1 cellular context compared by ENCODE assay signal in the genomic region with DNA sequence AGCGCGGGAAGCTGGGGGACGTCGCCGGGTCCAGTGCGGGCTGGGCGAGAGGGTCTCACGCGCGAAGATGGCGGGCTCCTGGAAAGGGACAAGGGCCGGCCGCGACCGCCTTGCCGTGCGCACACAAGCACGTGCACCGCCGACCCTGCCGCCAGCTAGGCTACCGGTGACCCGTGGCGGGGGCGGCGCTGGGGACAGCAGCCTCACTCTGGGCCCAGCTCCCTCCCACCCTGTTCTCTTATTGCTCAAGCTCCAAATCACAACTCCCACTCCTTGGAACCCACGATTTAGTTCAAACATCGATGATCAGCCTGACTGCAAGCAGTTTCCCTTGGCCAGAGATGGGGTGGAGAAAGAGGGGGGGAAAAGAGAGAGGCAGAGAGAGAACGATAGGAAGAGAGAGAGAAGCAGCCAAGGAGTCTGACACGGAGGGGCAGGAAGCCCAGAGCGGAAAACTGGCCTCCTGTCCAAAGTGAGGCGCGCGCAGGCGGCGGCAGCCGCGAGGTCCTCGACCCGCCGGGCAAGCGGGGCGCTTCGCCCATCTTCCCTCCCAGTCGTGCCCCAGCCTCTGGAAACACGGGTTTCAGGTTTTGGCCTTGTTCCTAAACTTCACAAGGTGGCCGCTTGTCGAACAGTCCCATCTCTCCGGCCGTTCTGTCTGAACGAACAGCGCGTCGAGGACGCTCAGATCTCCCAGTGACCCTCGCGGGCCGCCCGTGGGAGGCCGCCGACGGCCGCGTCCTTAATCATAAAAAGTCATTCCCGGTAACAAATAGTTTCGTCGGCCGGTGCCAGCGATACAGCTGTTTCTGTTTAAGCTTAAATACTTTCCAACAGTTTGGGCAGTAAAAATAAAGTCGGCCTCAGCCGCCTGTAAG.
TF ChIP-seq lines count a peak whose summit lies in the region.

No MANE protein-coding gene starts in this region.

TF ChIP-seq in HepG2, 621 proteins besides CTCF, POLR2A, EP300 and RAD21 (continued from another document and continues in another):
- TF ChIP-seq, protein P1, sequence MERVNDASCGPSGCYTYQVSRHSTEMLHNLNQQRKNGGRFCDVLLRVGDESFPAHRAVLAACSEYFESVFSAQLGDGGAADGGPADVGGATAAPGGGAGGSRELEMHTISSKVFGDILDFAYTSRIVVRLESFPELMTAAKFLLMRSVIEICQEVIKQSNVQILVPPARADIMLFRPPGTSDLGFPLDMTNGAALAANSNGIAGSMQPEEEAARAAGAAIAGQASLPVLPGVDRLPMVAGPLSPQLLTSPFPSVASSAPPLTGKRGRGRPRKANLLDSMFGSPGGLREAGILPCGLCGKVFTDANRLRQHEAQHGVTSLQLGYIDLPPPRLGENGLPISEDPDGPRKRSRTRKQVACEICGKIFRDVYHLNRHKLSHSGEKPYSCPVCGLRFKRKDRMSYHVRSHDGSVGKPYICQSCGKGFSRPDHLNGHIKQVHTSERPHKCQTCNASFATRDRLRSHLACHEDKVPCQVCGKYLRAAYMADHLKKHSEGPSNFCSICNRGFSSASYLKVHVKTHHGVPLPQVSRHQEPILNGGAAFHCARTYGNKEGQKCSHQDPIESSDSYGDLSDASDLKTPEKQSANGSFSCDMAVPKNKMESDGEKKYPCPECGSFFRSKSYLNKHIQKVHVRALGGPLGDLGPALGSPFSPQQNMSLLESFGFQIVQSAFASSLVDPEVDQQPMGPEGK (CRISPR knock-in tag; IDR thresholded peaks at IDR 0.05) = no peak
- TF ChIP-seq, protein P2, sequence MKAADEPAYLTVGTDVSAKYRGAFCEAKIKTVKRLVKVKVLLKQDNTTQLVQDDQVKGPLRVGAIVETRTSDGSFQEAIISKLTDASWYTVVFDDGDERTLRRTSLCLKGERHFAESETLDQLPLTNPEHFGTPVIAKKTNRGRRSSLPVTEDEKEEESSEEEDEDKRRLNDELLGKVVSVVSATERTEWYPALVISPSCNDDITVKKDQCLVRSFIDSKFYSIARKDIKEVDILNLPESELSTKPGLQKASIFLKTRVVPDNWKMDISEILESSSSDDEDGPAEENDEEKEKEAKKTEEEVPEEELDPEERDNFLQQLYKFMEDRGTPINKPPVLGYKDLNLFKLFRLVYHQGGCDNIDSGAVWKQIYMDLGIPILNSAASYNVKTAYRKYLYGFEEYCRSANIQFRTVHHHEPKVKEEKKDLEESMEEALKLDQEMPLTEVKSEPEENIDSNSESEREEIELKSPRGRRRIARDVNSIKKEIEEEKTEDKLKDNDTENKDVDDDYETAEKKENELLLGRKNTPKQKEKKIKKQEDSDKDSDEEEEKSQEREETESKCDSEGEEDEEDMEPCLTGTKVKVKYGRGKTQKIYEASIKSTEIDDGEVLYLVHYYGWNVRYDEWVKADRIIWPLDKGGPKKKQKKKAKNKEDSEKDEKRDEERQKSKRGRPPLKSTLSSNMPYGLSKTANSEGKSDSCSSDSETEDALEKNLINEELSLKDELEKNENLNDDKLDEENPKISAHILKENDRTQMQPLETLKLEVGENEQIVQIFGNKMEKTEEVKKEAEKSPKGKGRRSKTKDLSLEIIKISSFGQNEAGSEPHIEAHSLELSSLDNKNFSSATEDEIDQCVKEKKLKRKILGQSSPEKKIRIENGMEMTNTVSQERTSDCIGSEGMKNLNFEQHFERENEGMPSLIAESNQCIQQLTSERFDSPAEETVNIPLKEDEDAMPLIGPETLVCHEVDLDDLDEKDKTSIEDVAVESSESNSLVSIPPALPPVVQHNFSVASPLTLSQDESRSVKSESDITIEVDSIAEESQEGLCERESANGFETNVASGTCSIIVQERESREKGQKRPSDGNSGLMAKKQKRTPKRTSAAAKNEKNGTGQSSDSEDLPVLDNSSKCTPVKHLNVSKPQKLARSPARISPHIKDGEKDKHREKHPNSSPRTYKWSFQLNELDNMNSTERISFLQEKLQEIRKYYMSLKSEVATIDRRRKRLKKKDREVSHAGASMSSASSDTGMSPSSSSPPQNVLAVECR (CRISPR knock-in tag; IDR thresholded peaks at IDR 0.05; ENCODE audit: borderline replicate concordance) = peak; percentile 46
- TF ChIP-seq ARNTL (CRISPR knock-in tag; IDR thresholded peaks at IDR 0.05) (no peak), ZFX (CRISPR knock-in tag; IDR thresholded peaks at IDR 0.05; ENCODE audit: low read depth) (0 out of 2 replicates have a peak, but pooled peaks have one; percentile 6), ZNF598 (CRISPR knock-in tag; IDR thresholded peaks at IDR 0.05; ENCODE audit: borderline replicate concordance) (peak; percentile 41; the same call in 1 of the 2 replicates), MAFG (CRISPR knock-in tag; IDR thresholded peaks at IDR 0.05) (no peak), ZNF256 (CRISPR knock-in tag; conservative IDR thresholded peaks at IDR 0.05) (0 out of 2 replicates have a peak, but pooled peaks have one; percentile 33), EEA1 (CRISPR knock-in tag; IDR thresholded peaks at IDR 0.05; ENCODE audit: borderline replicate concordance) (peak; percentile 69; the same call in 1 of the 2 replicates), ZNF776 (CRISPR knock-in tag; IDR thresholded peaks at IDR 0.05) (no peak), RFXANK (CRISPR knock-in tag; IDR thresholded peaks at IDR 0.05) (no peak), ZNF572 (CRISPR knock-in tag; IDR thresholded peaks at IDR 0.05) (no peak; the same call in 1 of the 2 replicates), YEATS2 (CRISPR knock-in tag; IDR thresholded peaks at IDR 0.05; ENCODE audit: borderline replicate concordance) (no peak), MTF2 (CRISPR knock-in tag; IDR thresholded peaks at IDR 0.05; ENCODE audit: borderline replicate concordance) (peak; percentile 81; the same call in 1 of the 2 replicates), PRMT3 (CRISPR knock-in tag; IDR thresholded peaks at IDR 0.05; ENCODE audit: borderline replicate concordance, low read depth) (no peak), POLR2AphosphoS5 (IDR thresholded peaks at IDR 0.05; ENCODE audit: low read depth, low read length) (no peak), TAF1 (CRISPR knock-in tag; IDR thresholded peaks at IDR 0.05) (no peak), ZNF382 (CRISPR knock-in tag; IDR thresholded peaks at IDR 0.05; ENCODE audit: borderline replicate concordance) (no peak), TBX2 (CRISPR knock-in tag; IDR thresholded peaks at IDR 0.05; ENCODE audit: borderline replicate concordance) (peak; percentile 40; the same call in 1 of the 2 replicates), ZNF772 (CRISPR knock-in tag; IDR thresholded peaks at IDR 0.05) (peak; percentile 80; the same call in 1 of the 2 replicates), ETV5 (CRISPR knock-in tag; IDR thresholded peaks at IDR 0.05; ENCODE audit: borderline replicate concordance) (peak; percentile 20; the same call in 1 of the 2 replicates), ZNF333 (CRISPR knock-in tag; IDR thresholded peaks at IDR 0.05; ENCODE audit: borderline replicate concordance) (no peak), RELA (CRISPR knock-in tag; IDR thresholded peaks at IDR 0.05) (no peak), GTF2F1 (IDR thresholded peaks at IDR 0.05; ENCODE audit: low read length) (no peak), ADNP (CRISPR knock-in tag; IDR thresholded peaks at IDR 0.05) (no peak), ZNF766 (CRISPR knock-in tag; IDR thresholded peaks at IDR 0.05; ENCODE audit: borderline replicate concordance) (0 out of 2 replicates have a peak, but pooled peaks have one; percentile 19), HNRNPUL1 (IDR thresholded peaks at IDR 0.05; ENCODE audit: low read depth, low read length) (no peak), JUND (CRISPR knock-in tag; IDR thresholded peaks at IDR 0.05) (no peak), SP140L (CRISPR knock-in tag; IDR thresholded peaks at IDR 0.05; ENCODE audit: borderline replicate concordance) (no peak), RAD51 (IDR thresholded peaks at IDR 0.05; ENCODE audit: borderline replicate concordance) (no peak), ISX (CRISPR knock-in tag; conservative IDR thresholded peaks at IDR 0.05) (no peak), KDM4B (CRISPR knock-in tag; IDR thresholded peaks at IDR 0.05) (no peak), SP4 (CRISPR knock-in tag; IDR thresholded peaks at IDR 0.05) (no peak), GPN1 (CRISPR knock-in tag; IDR thresholded peaks at IDR 0.05; ENCODE audit: borderline replicate concordance) (no peak), NFRKB (IDR thresholded peaks at IDR 0.05) (no peak), DNMT3B (CRISPR knock-in tag; conservative IDR thresholded peaks at IDR 0.05) (no peak), ZNF737 (CRISPR knock-in tag; IDR thresholded peaks at IDR 0.05; ENCODE audit: borderline replicate concordance) (no peak), BHLHE40 (IDR thresholded peaks at IDR 0.05; ENCODE audit: low read length) (no peak), KDM5A (IDR thresholded peaks at IDR 0.05; ENCODE audit: borderline replicate concordance, low read length) (no peak), ZNF567 (CRISPR knock-in tag; IDR thresholded peaks at IDR 0.05; ENCODE audit: borderline replicate concordance) (no peak), GZF1 (CRISPR knock-in tag; IDR thresholded peaks at IDR 0.05) (peak; percentile 88), ZNF124 (CRISPR knock-in tag; IDR thresholded peaks at IDR 0.05) (peak; percentile 68; the same call in 1 of the 2 replicates), ELF1 (CRISPR knock-in tag; IDR thresholded peaks at IDR 0.05) (no peak; the same call in 1 of the 2 replicates), NFYC (CRISPR knock-in tag; IDR thresholded peaks at IDR 0.05) (no peak; the same call in 1 of the 2 replicates), SALL2 (CRISPR knock-in tag; IDR thresholded peaks at IDR 0.05) (peak; percentile 50; the same call in 1 of the 2 replicates)
- TF ChIP-seq, protein P3, sequence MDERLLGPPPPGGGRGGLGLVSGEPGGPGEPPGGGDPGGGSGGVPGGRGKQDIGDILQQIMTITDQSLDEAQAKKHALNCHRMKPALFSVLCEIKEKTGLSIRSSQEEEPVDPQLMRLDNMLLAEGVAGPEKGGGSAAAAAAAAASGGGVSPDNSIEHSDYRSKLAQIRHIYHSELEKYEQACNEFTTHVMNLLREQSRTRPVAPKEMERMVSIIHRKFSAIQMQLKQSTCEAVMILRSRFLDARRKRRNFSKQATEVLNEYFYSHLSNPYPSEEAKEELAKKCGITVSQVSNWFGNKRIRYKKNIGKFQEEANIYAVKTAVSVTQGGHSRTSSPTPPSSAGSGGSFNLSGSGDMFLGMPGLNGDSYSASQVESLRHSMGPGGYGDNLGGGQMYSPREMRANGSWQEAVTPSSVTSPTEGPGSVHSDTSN (CRISPR knock-in tag; IDR thresholded peaks at IDR 0.05) = no peak
- TF ChIP-seq, protein P4, sequence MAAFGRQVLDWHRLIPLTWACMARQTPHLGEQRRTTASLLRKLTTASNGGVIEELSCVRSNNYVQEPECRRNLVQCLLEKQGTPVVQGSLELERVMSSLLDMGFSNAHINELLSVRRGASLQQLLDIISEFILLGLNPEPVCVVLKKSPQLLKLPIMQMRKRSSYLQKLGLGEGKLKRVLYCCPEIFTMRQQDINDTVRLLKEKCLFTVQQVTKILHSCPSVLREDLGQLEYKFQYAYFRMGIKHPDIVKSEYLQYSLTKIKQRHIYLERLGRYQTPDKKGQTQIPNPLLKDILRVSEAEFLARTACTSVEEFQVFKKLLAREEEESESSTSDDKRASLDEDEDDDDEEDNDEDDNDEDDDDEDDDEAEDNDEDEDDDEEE (CRISPR knock-in tag; IDR thresholded peaks at IDR 0.05) = 0 out of 2 replicates have a peak, but pooled peaks have one; percentile 72
- TF ChIP-seq, protein P5, sequence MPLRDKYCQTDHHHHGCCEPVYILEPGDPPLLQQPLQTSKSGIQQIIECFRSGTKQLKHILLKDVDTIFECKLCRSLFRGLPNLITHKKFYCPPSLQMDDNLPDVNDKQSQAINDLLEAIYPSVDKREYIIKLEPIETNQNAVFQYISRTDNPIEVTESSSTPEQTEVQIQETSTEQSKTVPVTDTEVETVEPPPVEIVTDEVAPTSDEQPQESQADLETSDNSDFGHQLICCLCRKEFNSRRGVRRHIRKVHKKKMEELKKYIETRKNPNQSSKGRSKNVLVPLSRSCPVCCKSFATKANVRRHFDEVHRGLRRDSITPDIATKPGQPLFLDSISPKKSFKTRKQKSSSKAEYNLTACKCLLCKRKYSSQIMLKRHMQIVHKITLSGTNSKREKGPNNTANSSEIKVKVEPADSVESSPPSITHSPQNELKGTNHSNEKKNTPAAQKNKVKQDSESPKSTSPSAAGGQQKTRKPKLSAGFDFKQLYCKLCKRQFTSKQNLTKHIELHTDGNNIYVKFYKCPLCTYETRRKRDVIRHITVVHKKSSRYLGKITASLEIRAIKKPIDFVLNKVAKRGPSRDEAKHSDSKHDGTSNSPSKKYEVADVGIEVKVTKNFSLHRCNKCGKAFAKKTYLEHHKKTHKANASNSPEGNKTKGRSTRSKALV (CRISPR knock-in tag; IDR thresholded peaks at IDR 0.05) = peak; percentile 51; the same call in 1 of the 2 replicates
- TF ChIP-seq, protein P6, sequence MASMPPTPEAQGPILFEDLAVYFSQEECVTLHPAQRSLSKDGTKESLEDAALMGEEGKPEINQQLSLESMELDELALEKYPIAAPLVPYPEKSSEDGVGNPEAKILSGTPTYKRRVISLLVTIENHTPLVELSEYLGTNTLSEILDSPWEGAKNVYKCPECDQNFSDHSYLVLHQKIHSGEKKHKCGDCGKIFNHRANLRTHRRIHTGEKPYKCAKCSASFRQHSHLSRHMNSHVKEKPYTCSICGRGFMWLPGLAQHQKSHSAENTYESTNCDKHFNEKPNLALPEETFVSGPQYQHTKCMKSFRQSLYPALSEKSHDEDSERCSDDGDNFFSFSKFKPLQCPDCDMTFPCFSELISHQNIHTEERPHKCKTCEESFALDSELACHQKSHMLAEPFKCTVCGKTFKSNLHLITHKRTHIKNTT (CRISPR knock-in tag; IDR thresholded peaks at IDR 0.05) = no peak
- TF ChIP-seq, protein P7, sequence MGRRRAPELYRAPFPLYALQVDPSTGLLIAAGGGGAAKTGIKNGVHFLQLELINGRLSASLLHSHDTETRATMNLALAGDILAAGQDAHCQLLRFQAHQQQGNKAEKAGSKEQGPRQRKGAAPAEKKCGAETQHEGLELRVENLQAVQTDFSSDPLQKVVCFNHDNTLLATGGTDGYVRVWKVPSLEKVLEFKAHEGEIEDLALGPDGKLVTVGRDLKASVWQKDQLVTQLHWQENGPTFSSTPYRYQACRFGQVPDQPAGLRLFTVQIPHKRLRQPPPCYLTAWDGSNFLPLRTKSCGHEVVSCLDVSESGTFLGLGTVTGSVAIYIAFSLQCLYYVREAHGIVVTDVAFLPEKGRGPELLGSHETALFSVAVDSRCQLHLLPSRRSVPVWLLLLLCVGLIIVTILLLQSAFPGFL (CRISPR knock-in tag; IDR thresholded peaks at IDR 0.05) = no peak
- TF ChIP-seq, protein P8, sequence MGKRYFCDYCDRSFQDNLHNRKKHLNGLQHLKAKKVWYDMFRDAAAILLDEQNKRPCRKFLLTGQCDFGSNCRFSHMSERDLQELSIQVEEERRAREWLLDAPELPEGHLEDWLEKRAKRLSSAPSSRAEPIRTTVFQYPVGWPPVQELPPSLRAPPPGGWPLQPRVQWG (CRISPR knock-in tag; IDR thresholded peaks at IDR 0.05; ENCODE audit: borderline replicate concordance, low read depth) = no peak
- TF ChIP-seq, protein P9, sequence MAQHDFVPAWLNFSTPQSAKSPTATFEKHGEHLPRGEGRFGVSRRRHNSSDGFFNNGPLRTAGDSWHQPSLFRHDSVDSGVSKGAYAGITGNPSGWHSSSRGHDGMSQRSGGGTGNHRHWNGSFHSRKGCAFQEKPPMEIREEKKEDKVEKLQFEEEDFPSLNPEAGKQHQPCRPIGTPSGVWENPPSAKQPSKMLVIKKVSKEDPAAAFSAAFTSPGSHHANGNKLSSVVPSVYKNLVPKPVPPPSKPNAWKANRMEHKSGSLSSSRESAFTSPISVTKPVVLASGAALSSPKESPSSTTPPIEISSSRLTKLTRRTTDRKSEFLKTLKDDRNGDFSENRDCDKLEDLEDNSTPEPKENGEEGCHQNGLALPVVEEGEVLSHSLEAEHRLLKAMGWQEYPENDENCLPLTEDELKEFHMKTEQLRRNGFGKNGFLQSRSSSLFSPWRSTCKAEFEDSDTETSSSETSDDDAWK (CRISPR knock-in tag; IDR thresholded peaks at IDR 0.05) = no peak
